Comparison of ENCODE assay signal across 1 cellular context in the genomic region with DNA sequence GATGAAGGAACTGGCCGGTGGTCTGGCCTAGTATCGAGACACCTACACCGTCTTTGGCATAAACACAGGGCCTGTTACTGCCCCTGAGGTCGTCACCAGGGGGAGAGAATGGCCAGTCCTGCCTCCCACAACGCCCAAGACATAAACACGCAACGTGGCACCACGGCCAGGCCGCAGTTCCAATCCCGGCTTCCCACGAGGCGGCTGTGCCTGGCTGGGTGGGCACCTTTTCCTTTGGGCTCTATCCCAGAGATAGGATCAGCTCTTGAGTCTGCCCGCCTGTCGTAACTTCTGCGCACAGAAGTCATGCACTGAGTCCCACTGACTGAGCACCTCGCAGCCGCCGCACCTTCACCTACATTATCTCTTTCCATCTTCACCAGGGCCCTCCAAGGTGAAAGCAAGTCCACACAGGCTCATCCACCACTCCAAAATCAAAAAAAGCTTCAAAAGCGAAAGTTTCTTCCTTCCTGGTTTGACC.
TF ChIP-seq lines count a peak whose summit lies in the region.

No MANE protein-coding gene starts in this region.

TF ChIP-seq in HCT116, 20 proteins besides CTCF, POLR2A, EP300 and RAD21 (continued from another document):
- TF ChIP-seq, protein P1, sequence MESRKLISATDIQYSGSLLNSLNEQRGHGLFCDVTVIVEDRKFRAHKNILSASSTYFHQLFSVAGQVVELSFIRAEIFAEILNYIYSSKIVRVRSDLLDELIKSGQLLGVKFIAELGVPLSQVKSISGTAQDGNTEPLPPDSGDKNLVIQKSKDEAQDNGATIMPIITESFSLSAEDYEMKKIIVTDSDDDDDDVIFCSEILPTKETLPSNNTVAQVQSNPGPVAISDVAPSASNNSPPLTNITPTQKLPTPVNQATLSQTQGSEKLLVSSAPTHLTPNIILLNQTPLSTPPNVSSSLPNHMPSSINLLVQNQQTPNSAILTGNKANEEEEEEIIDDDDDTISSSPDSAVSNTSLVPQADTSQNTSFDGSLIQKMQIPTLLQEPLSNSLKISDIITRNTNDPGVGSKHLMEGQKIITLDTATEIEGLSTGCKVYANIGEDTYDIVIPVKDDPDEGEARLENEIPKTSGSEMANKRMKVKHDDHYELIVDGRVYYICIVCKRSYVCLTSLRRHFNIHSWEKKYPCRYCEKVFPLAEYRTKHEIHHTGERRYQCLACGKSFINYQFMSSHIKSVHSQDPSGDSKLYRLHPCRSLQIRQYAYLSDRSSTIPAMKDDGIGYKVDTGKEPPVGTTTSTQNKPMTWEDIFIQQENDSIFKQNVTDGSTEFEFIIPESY (IDR thresholded peaks at IDR 0.05; ENCODE audit: extremely low read depth, insufficient replicate concordance, low read length) = no peak
- TF ChIP-seq EGR1 (IDR thresholded peaks at IDR 0.05; ENCODE audit: low read depth) (no peak), CBX3 (IDR thresholded peaks at IDR 0.05; ENCODE audit: low read depth) (no peak)
TF ChIP-seq in HCT116: peak in this region for 0.
